Comparison of ENCODE assay signal across 9 cellular contexts in genomic region chr4:56799291-56799823, GRCh38. TPM values are rescaled to one million over a fixed set of nuclear protein-coding genes. Genes with fewer than 3 reads are reported as not detected.
DNase-seq lines count a peak whose midpoint lies in the region; ATAC-seq and TF ChIP-seq lines count a peak whose summit lies in the region.
"Had no signal": no experiment of that assay in that cellular context is flagged by ENCODE, and none has a peak within 500 bp of the region (broad histone marks: within the 10 kb centered on the region; RNA-seq: fewer than 3 reads in every experiment).

No MANE protein-coding gene starts in this region.

- intact Hi-C loops in Right ventricle myocardium superior (cut with DNase I) (loop anchor here (5.0 kb wide), 1 partner anchor 222 kb away; no protein-coding TSS in a partner anchor), aorta (cut with DNase I) (loop anchor here (5.0 to 10.0 kb wide), 2 partner anchors 42 to 225 kb away; no protein-coding TSS in a partner anchor)

- H3K4me3 ChIP-seq in cardiac muscle cell = peak overlapping the region; percentile 51
- peak overlapping the region; percentile 58 to 69 for H3K4me3 ChIP-seq in cardiac fibroblast (replicated peaks in 1 of 2; ENCODE audit: low read depth in 2 of 2, low read length in 2 of 2)
- H3K4me3 ChIP-seq in mononuclear cell (ENCODE audit: low read length) = peak overlapping the region; percentile 59
- peak overlapping the region; percentile 73 to 91 for H3K4me3 ChIP-seq in aorta (ENCODE audit: low read length in 2 of 2)

- WGBS in aorta, 2 donors = 81 to 84% methylated on average over 11 of the region's 11 CpGs

- CTCF ChIA-PET in GM10248 (lab: Yijun Ruan, JAX) = interaction anchor here (0.8 to 2.5 kb wide), 39 partner anchors 9 to 380 kb away, joined by 3 to 19 read pairs (median 5); a partner anchor contains a TSS

- POLR2A ChIA-PET in GM10248 (lab: Yijun Ruan, JAX) = no interaction called here

- H3K27ac ChIP-seq in cardiac muscle cell = no peak overlapping the region
- H3K27ac ChIP-seq in aorta (ENCODE audit: low read depth in 1 of 2, low read length in 2 of 2) = no peak overlapping the region

- TF ChIP-seq CTCF in cardiac muscle cell (IDR thresholded peaks at IDR 0.05; ENCODE audit: low read depth, low read length) = no peak
- no peak for TF ChIP-seq CTCF in cardiac fibroblast (IDR thresholded peaks at IDR 0.05; ENCODE audit: low read depth, low read length)
- TF ChIP-seq CTCF in GM10248 (IDR thresholded peaks at IDR 0.05; ENCODE audit: control extremely low read depth, extremely low read depth, low read depth, missing control alignments) = no peak

- ATAC-seq in Right ventricle myocardium superior (ENCODE audit: poor library complexity) (no peak), aorta (ENCODE audit: low FRiP score) (peak; percentile 31), GM18502 (IDR thresholded peaks at IDR 0.05; ENCODE audit: poor library complexity, unreplicated experiment) (no peak)

- H3K27me3 ChIP-seq in cardiac muscle cell (no peaks in the 10 kb centered on the region), mononuclear cell (ENCODE audit: insufficient read depth, low read length) (no peaks in the 10 kb centered on the region), aorta (ENCODE audit: control insufficient read depth in 1 of 2, insufficient read depth in 2 of 2, low read length in 1 of 2) (no peaks in the 10 kb centered on the region)

- H3K36me3 ChIP-seq in cardiac muscle cell (no peaks in the 10 kb centered on the region), aorta (ENCODE audit: control insufficient read depth in 1 of 2, insufficient read depth in 2 of 2, low read length in 1 of 2) (no peaks in the 10 kb centered on the region)

- H3K4me1 ChIP-seq in cardiac muscle cell (ENCODE audit: low read depth) = no peaks in the 10 kb centered on the region
- peaks cover 18% of the 10 kb centered on the region for H3K4me1 ChIP-seq in mononuclear cell (ENCODE audit: insufficient read depth, low read length)
- H3K4me1 ChIP-seq in aorta (ENCODE audit: control insufficient read depth in 1 of 2, insufficient read depth in 2 of 2, low read length in 2 of 2) = no peaks in the 10 kb centered on the region

- H3K9me3 ChIP-seq in cardiac muscle cell (ENCODE audit: low read depth) (no peaks in the 10 kb centered on the region), mononuclear cell (ENCODE audit: low read depth, low read length) (no peaks in the 10 kb centered on the region), aorta (ENCODE audit: control insufficient read depth, low read length) (no peaks in the 10 kb centered on the region)

- DNase-seq in cardiac muscle cell (ENCODE audit: low read depth in 1 of 2, low spot score in 1 of 2) (no peak), Right ventricle myocardium superior (no peak), cardiac fibroblast (ENCODE audit: low read depth in 2 of 2) (peak in 1 of 2 donors; percentile 6), aorta (no peak), NCI-H1694 treated with DMSO at 0.1 percent for 48 hours (lab: John Stamatoyannopoulos, UW) (no peak), GM10248 (ENCODE audit: extremely low spot score) (no peak)

RNA-seq across cellular contexts. Expression of gene SPINK2, which starts 22.1 kb away (rescaled TPM):
- not detected in 2 replicates for total RNA-seq in cardiac muscle cell
- 0.47 TPM in 1 of 2 replicates, not detected in the other for polyA plus RNA-seq in cardiac muscle cell
- total RNA-seq in Right ventricle myocardium superior = 1.6 TPM
- total RNA-seq in mononuclear cell = 2.1 TPM
- not detected for total RNA-seq in aorta
- polyA plus RNA-seq in aorta = 1 to 10 TPM in 1 of 2 donors, not detected in 1; 3.6 TPM
- total RNA-seq: cerebellum had no signal
